8 cellular contexts compared by ENCODE assay signal in genomic region chr19:16111909-16112752, GRCh38. TPM values are rescaled to one million over a fixed set of nuclear protein-coding genes. Genes with fewer than 3 reads are reported as not detected.
DNase-seq lines count a peak whose midpoint lies in the region; TF ChIP-seq lines count a peak whose summit lies in the region.

No MANE protein-coding gene starts in this region.

- H3K4me3 ChIP-seq in Caco-2 (ENCODE audit: low read depth, low read length) = peak overlapping the region; percentile 72
- H3K4me3 ChIP-seq in NB4 (ENCODE audit: low read depth, low read length) = peak overlapping the region; percentile 90
- peak overlapping the region; percentile 66 for H3K4me3 ChIP-seq in endocrine pancreas (ENCODE audit: control insufficient read depth, insufficient read depth, low read length)

- BruUV-seq in Caco-2 (replicated peaks; lab: Mats Ljungman, UMichigan) = TSS peak; percentile 78

- peak overlapping the region; percentile 95 for H3K27ac Mint-ChIP-seq in Caco-2 (ENCODE audit: unreplicated experiment)
- H3K27ac Mint-ChIP-seq in neural crest cell (ENCODE audit: unreplicated experiment) = peak overlapping the region; percentile 97

- no peak for DNase-seq in Caco-2
- DNase-seq in NB4 (ENCODE audit: low read depth) = no peak
- no peak for DNase-seq in neural crest cell (ENCODE audit: low read depth, low spot score)
- DNase-seq in ACHN = no peak
- DNase-seq in NCI-H1694 treated with DMSO at 0.1 percent for 48 hours (lab: John Stamatoyannopoulos, UW) = no peak
- DNase-seq in Kasumi-1 (lab: John Stamatoyannopoulos, UW) = no peak
- DNase-seq in AG08396 (ENCODE audit: low spot score) = no peak

- H3K4me1 ChIP-seq in Caco-2 = peaks cover 25% of the 10 kb centered on the region
- H3K4me1 ChIP-seq in endocrine pancreas (ENCODE audit: control insufficient read depth, insufficient read depth, low read length) = no peaks in the 10 kb centered on the region

- in situ Hi-C loops in ACHN (cut with HindIII; ENCODE audit: low pct_ligation_motif_present, low pct_unique_long_range_greater_than_20kb, low sequenced_read_pairs) = no loop called here

- TF ChIP-seq CTCF in Caco-2 (IDR thresholded peaks at IDR 0.05; ENCODE audit: insufficient read depth in 1 of 2, low read depth in 1 of 2, low read length in 1 of 2, severe bottlenecking in 1 of 2, unreplicated experiment in 1 of 2) (no peak), NB4 (IDR thresholded peaks at IDR 0.05; ENCODE audit: low read depth, low read length) (no peak), neural crest cell (conservative IDR thresholded peaks at IDR 0.05) (no peak)

- H3K27me3 ChIP-seq in Caco-2 (replicated peaks; ENCODE audit: control insufficient read depth, insufficient read depth, low read length) = no peaks in the 10 kb centered on the region
- no peaks in the 10 kb centered on the region for H3K27me3 ChIP-seq in endocrine pancreas (ENCODE audit: control insufficient read depth, insufficient read depth, low read length)

- H3K9me3 ChIP-seq in Caco-2 (no peaks in the 10 kb centered on the region), endocrine pancreas (ENCODE audit: control insufficient read depth, low read length) (no peaks in the 10 kb centered on the region)

- intact Hi-C loops in Caco-2 (cut with micrococcal nuclease; ENCODE audit: unreplicated experiment) = loop anchor here (1.0 to 2.0 kb wide), 6 partner anchors 14 to 71 kb away; partner anchors contain the start of gene TPM4

- CTCF ChIA-PET in Caco-2 (lab: Charles Lee) = interaction anchor here (0.5 to 2.0 kb wide), 5 partner anchors 34 to 73 kb away, joined by 3 to 12 read pairs (median 6); partner anchors contain the start of genes FAM32A and TPM4

- H3K9me3 Mint-ChIP-seq in Caco-2 (ENCODE audit: unreplicated experiment) = no peaks in the 10 kb centered on the region
- H3K9me3 Mint-ChIP-seq in neural crest cell = no peaks in the 10 kb centered on the region

- POLR2A ChIA-PET in Caco-2 (lab: Charles Lee) = interaction anchor here (1.2 kb wide), 1 partner anchor 36 kb away, joined by 6 read pairs; the partner anchor contains the start of gene TPM4

- peak; percentile 58 for TF ChIP-seq POLR2A in NB4 (IDR thresholded peaks at IDR 0.05; ENCODE audit: extremely low read depth, insufficient read length)

- H3K4me3 Mint-ChIP-seq in Caco-2 (ENCODE audit: unreplicated experiment) (peak overlapping the region; percentile 96), neural crest cell (peak overlapping the region; percentile 100)

- peak overlapping the region; percentile 74 for H3K9ac ChIP-seq in endocrine pancreas (ENCODE audit: control insufficient read depth, insufficient read depth, low read length)

- no peaks in the 10 kb centered on the region for H3K36me3 ChIP-seq in Caco-2 (ENCODE audit: control insufficient read depth, insufficient read depth, low read length)
- no peaks in the 10 kb centered on the region for H3K36me3 ChIP-seq in endocrine pancreas (ENCODE audit: control insufficient read depth, insufficient read depth, low read length)

- H3K27me3 Mint-ChIP-seq in Caco-2 (ENCODE audit: insufficient read depth, unreplicated experiment) (no peaks in the 10 kb centered on the region), neural crest cell (ENCODE audit: low read depth) (no peaks in the 10 kb centered on the region)

- H3K4me1 Mint-ChIP-seq in Caco-2 (ENCODE audit: low read depth, unreplicated experiment) = peaks cover 17% of the 10 kb centered on the region
- H3K4me1 Mint-ChIP-seq in neural crest cell = peaks cover 21% of the 10 kb centered on the region

- peaks cover 42% of the 10 kb centered on the region for H3K36me3 Mint-ChIP-seq in Caco-2 (ENCODE audit: insufficient read depth, unreplicated experiment)
- H3K36me3 Mint-ChIP-seq in neural crest cell (ENCODE audit: low read depth) = no peaks in the 10 kb centered on the region

RNA-seq across cellular contexts. Expression of gene RAB8A, which starts 0.4 kb away (rescaled TPM):
- 108 and 129 TPM in 2 replicates for total RNA-seq in Caco-2 (2022)
- 88.9 and 95.5 TPM in 2 replicates for total RNA-seq in neural crest cell

RNA-seq across cellular contexts. Expression of gene HSH2D, which starts 31.4 kb away (rescaled TPM):
- total RNA-seq in Caco-2 (2022) (0.23 and 0.35 TPM in 2 replicates), neural crest cell (not detected in 2 replicates)

RNA-seq across cellular contexts. Expression of gene TPM4, which starts 35.8 kb away (rescaled TPM):
- total RNA-seq in Caco-2 (2022) = 368 and 392 TPM in 2 replicates
- total RNA-seq in neural crest cell = 357 and 373 TPM in 2 replicates
